ENCODE assay signal across 1 cellular context in genomic region chr1:32321712-32322291, GRCh38.
A peak's percentile ranks its signal among the peaks of the same experiment; 100 is the strongest.
TF ChIP-seq lines count a peak whose summit lies in the region.

No MANE protein-coding gene starts in this region.

TF ChIP-seq in HepG2, 621 proteins besides CTCF, POLR2A, EP300 and RAD21 (continued from another document and continues in another):
- TF ChIP-seq ZNF609 (CRISPR knock-in tag; IDR thresholded peaks at IDR 0.05; ENCODE audit: borderline replicate concordance) = peak; percentile 63; the same call in 1 of the 2 replicates
- no peak for TF ChIP-seq ZNF775 (CRISPR knock-in tag; IDR thresholded peaks at IDR 0.05; ENCODE audit: borderline replicate concordance)
- TF ChIP-seq ZSCAN25 (CRISPR knock-in tag; IDR thresholded peaks at IDR 0.05) = peak; percentile 34; the same call in 1 of the 2 replicates
- peak; percentile 34; the same call in 1 of the 2 replicates for TF ChIP-seq HNF1A (IDR thresholded peaks at IDR 0.05; ENCODE audit: low read depth)
- TF ChIP-seq HNF1A (CRISPR knock-in tag; IDR thresholded peaks at IDR 0.05; ENCODE audit: borderline replicate concordance) = peak; percentile 57; the same call in 1 of the 2 replicates
- no peak for TF ChIP-seq ONECUT2 (CRISPR knock-in tag; IDR thresholded peaks at IDR 0.05)
- TF ChIP-seq NCOR1 (IDR thresholded peaks at IDR 0.05; ENCODE audit: borderline replicate concordance, low read length) = peak; percentile 65
- no peak for TF ChIP-seq MAZ (IDR thresholded peaks at IDR 0.05; ENCODE audit: borderline replicate concordance, low read depth, low read length)
- peak; percentile 54; the same call in 1 of the 2 replicates for TF ChIP-seq MAZ (CRISPR knock-in tag; IDR thresholded peaks at IDR 0.05; ENCODE audit: low read depth)
- no peak for TF ChIP-seq ZNF562 (CRISPR knock-in tag; IDR thresholded peaks at IDR 0.05; ENCODE audit: borderline replicate concordance)
- peak; percentile 16; the same call in 1 of the 2 replicates for TF ChIP-seq MXD1 (CRISPR knock-in tag; IDR thresholded peaks at IDR 0.05)
- TF ChIP-seq ARID2 (CRISPR knock-in tag; IDR thresholded peaks at IDR 0.05; ENCODE audit: borderline replicate concordance) = no peak
- TF ChIP-seq ZFYVE20 (CRISPR knock-in tag; IDR thresholded peaks at IDR 0.05; ENCODE audit: borderline replicate concordance, low read depth) = no peak
- no peak for TF ChIP-seq CAMTA2 (CRISPR knock-in tag; IDR thresholded peaks at IDR 0.05; ENCODE audit: borderline replicate concordance)
- peak; percentile 59 for TF ChIP-seq ZNF781 (CRISPR knock-in tag; IDR thresholded peaks at IDR 0.05; ENCODE audit: borderline replicate concordance, not compliant biosample characterization)
- no peak for TF ChIP-seq ZNF34 (CRISPR knock-in tag; IDR thresholded peaks at IDR 0.05; ENCODE audit: borderline replicate concordance)
- TF ChIP-seq PAF1 (CRISPR knock-in tag; IDR thresholded peaks at IDR 0.05) = no peak
- no peak for TF ChIP-seq ZBTB2 (CRISPR knock-in tag; IDR thresholded peaks at IDR 0.05; ENCODE audit: low read depth)
- peak; percentile 38; the same call in 1 of the 2 replicates for TF ChIP-seq ZBTB26 (CRISPR knock-in tag; IDR thresholded peaks at IDR 0.05; ENCODE audit: borderline replicate concordance)
- peak; percentile 40; the same call in 1 of the 2 replicates for TF ChIP-seq ZNF687 (CRISPR knock-in tag; IDR thresholded peaks at IDR 0.05)
- TF ChIP-seq SRY (CRISPR knock-in tag; IDR thresholded peaks at IDR 0.05) = no peak
- TF ChIP-seq HDAC1 (CRISPR knock-in tag; IDR thresholded peaks at IDR 0.05) = peak; percentile 85
- no peak for TF ChIP-seq ZNF83 (CRISPR knock-in tag; IDR thresholded peaks at IDR 0.05; ENCODE audit: borderline replicate concordance)
- TF ChIP-seq ZNF674 (CRISPR knock-in tag; IDR thresholded peaks at IDR 0.05; ENCODE audit: low read depth) = no peak
- TF ChIP-seq ZNF234 (CRISPR knock-in tag; conservative IDR thresholded peaks at IDR 0.05) = no peak
- peak; percentile 82 for TF ChIP-seq AHDC1 (CRISPR knock-in tag; IDR thresholded peaks at IDR 0.05; ENCODE audit: borderline replicate concordance)
- TF ChIP-seq NR2C2 (CRISPR knock-in tag; IDR thresholded peaks at IDR 0.05; ENCODE audit: borderline replicate concordance) = peak; percentile 27; the same call in 1 of the 2 replicates
- TF ChIP-seq RBM22 (optimal IDR thresholded peaks at IDR 0.05; ENCODE audit: low read length) = peak; percentile 37
- no peak for TF ChIP-seq TCF12 (IDR thresholded peaks at IDR 0.05)
- peak; percentile 88 for TF ChIP-seq TCF12 (CRISPR knock-in tag; IDR thresholded peaks at IDR 0.05)
